13 cellular contexts compared by ENCODE assay signal in genomic region chr5:95471447-95471846, GRCh38.
"Had no signal": no experiment of that assay in that cellular context is flagged by ENCODE, and none has a peak within 500 bp of the region (broad histone marks: within the 10 kb centered on the region; RNA-seq: fewer than 3 reads in every experiment).

No MANE protein-coding gene starts in this region.

- H3K27me3 ChIP-seq: heart left ventricle, sigmoid colon had no signal

- H3K4me1 ChIP-seq: heart left ventricle, sigmoid colon had no signal

- H3K4me3 ChIP-seq: coronary artery, heart left ventricle, sigmoid colon, thoracic aorta had no signal

- DNase-seq: activated CD4-positive, alpha-beta memory T cell treated with anti-CD3 and anti-CD28 coated beads for 36 hours; activated CD4-positive, alpha-beta T cell treated with anti-CD3 and anti-CD28 coated beads for 1 hour; activated naive CD4-positive, alpha-beta T cell; activated T-cell treated with anti-CD3 and anti-CD28 coated beads, Interleukin-2, amount 50 U/mL, for 72 hours; effector CD8-positive, alpha-beta T cell; foreskin melanocyte; heart left ventricle; sigmoid colon; stimulated activated CD4-positive, alpha-beta T cell treated with anti-CD3 and anti-CD28 coated beads, Interleukin-4, amount 100 ng/mL, for 24 hours; stimulated activated naive CD8-positive, alpha-beta T cell treated with anti-CD3 and anti-CD28 coated beads, Interleukin-15, amount 100 ng/mL, for 72 hours; T-helper 9 cell had no signal

- H3K9me3 ChIP-seq: heart left ventricle, sigmoid colon, thoracic aorta had no signal

- H3K27ac ChIP-seq: coronary artery, heart left ventricle, sigmoid colon, thoracic aorta had no signal
